In genomic region chr11:46674463-46675287, GRCh38 we compare ENCODE assay signal across 8 cellular contexts. TPM values are rescaled to one million over a fixed set of nuclear protein-coding genes. Genes with fewer than 3 reads are reported as not detected.
DNase-seq lines count a peak whose midpoint lies in the region; ATAC-seq and TF ChIP-seq lines count a peak whose summit lies in the region.

No MANE protein-coding gene starts in this region.

- peaks cover 0 to 15% of the 10 kb centered on the region in 2 experiments; a peak in 1 of 4 replicates for H3K4me1 ChIP-seq in SK-N-SH (ENCODE audit: control insufficient read depth in 1 of 2, insufficient read depth in 2 of 2, low read depth in 1 of 2, low read length in 1 of 2)
- peaks cover 2 to 4% of the 10 kb centered on the region in 2 donors for H3K4me1 ChIP-seq in neuronal stem cell (ENCODE audit: control insufficient read depth in 2 of 2, insufficient read depth in 1 of 2, low read depth in 1 of 2, low read length in 2 of 2)

- no peaks in the 10 kb centered on the region for H3K79me2 ChIP-seq in SK-N-SH (ENCODE audit: insufficient read depth)

- H3K14ac ChIP-seq in neuronal stem cell (ENCODE audit: low read length), result no peak overlapping the region

- H2BK15ac ChIP-seq in neuronal stem cell (ENCODE audit: low read length), result no peak overlapping the region

- DNase-seq in GM13976 (ENCODE audit: low spot score) (peak; percentile 45), SK-N-SH (peak; percentile 58), epithelial cell of prostate (ENCODE audit: low read depth, low spot score) (no peak), neuronal stem cell (ENCODE audit: low spot score) (peak; percentile 8), amniotic stem cell (lab: John Stamatoyannopoulos, UW) (no peak), NCI-H2029 treated with DMSO at 0.1 percent for 48 hours (lab: John Stamatoyannopoulos, UW) (no peak)

- TF ChIP-seq RAD21 in SK-N-SH (IDR thresholded peaks at IDR 0.05; ENCODE audit: low read length), result no peak

- peaks cover 7% of the 10 kb centered on the region for H3F3A ChIP-seq in SK-N-SH (replicated peaks; ENCODE audit: insufficient read depth)

- peaks cover 5% of the 10 kb centered on the region for H3K79me1 ChIP-seq in neuronal stem cell (ENCODE audit: low read depth, low read length)

- no peak for TF ChIP-seq EP300 in SK-N-SH (IDR thresholded peaks at IDR 0.05; ENCODE audit: borderline replicate concordance in 1 of 2, low read depth in 1 of 2, low read length in 1 of 2)

- no peak overlapping the region for H3K18ac ChIP-seq in neuronal stem cell (ENCODE audit: low read length)

- H3K9me2 ChIP-seq in SK-N-SH, result no peaks in the 10 kb centered on the region

- H3K27ac ChIP-seq in SK-N-SH (ENCODE audit: low read depth in 2 of 2, low read length in 1 of 2) (peak overlapping the region; percentile 18 to 62; a peak in 2 of 4 replicates), epithelial cell of prostate (peak overlapping the region; percentile 70), neuronal stem cell (replicated peaks; ENCODE audit: low read length) (no peak overlapping the region)

- no peak overlapping the region for H2BK120ac ChIP-seq in neuronal stem cell (ENCODE audit: low read depth, low read length)

- TF ChIP-seq CTCF in GM13976 (IDR thresholded peaks at IDR 0.05; ENCODE audit: borderline replicate concordance, control extremely low read depth, extremely low read depth, insufficient read depth, missing control alignments) (no peak), SK-N-SH (IDR thresholded peaks at IDR 0.05) (no peak)

- H4K20me1 ChIP-seq in SK-N-SH (ENCODE audit: insufficient read depth), result no peaks in the 10 kb centered on the region

- H2AFZ ChIP-seq in SK-N-SH (ENCODE audit: low read depth) (no peak overlapping the region), neuronal stem cell (ENCODE audit: low read length) (no peak overlapping the region)

- H4K91ac ChIP-seq in neuronal stem cell (ENCODE audit: low read depth, low read length, poor library complexity), result no peak overlapping the region

- POLR2A ChIA-PET in SK-N-SH (lab: Yijun Ruan, JAX), result interaction anchor here (0.8 to 1.5 kb wide), 2 partner anchors 14 to 16 kb away, joined by 3 read pairs; no protein-coding TSS in a partner anchor

- H3K9ac ChIP-seq in SK-N-SH, result no peak overlapping the region
- peak overlapping the region; percentile 73 for H3K9ac ChIP-seq in neuronal stem cell (ENCODE audit: low read depth, low read length, poor library complexity)

- no peak overlapping the region for H4K8ac ChIP-seq in neuronal stem cell (ENCODE audit: low read depth, low read length)

- H2AK5ac ChIP-seq in neuronal stem cell (ENCODE audit: low read depth, low read length), result no peak overlapping the region

- 83% methylated on average over 12 of the region's 12 CpGs for WGBS in SK-N-SH (ENCODE audit: low lambda C conversion rate)
- WGBS in neuronal stem cell (ENCODE audit: extremely low coverage in 2 of 2, insufficient read length in 2 of 2, insufficient replicate concordance in 1 of 2), 2 donors, result no CpG with 5 or more reads among the region's 12 CpGs

- H3K23ac ChIP-seq in neuronal stem cell (ENCODE audit: low read depth, low read length, poor library complexity), result no peak overlapping the region

- H3K4me2 ChIP-seq in SK-N-SH (no peak overlapping the region), neuronal stem cell (ENCODE audit: insufficient read depth, low read length, poor library complexity, severe bottlenecking) (no peak overlapping the region)

- H3K36me3 ChIP-seq in SK-N-SH (replicated peaks in 1 of 2; ENCODE audit: control insufficient read depth in 1 of 2, insufficient read depth in 2 of 2, low read length in 1 of 2) (peaks cover 29 to 59% of the 10 kb centered on the region in 2 experiments), neuronal stem cell (replicated peaks in 1 of 2; ENCODE audit: control insufficient read depth in 2 of 2, insufficient read depth in 2 of 2, low read length in 2 of 2) (peaks cover 32 to 70% of the 10 kb centered on the region in 2 donors)

- ATAC-seq in HG03196 (IDR thresholded peaks at IDR 0.05; ENCODE audit: unreplicated experiment) (no peak), GM21529 (IDR thresholded peaks at IDR 0.05; ENCODE audit: unreplicated experiment) (no peak)

- CTCF ChIA-PET in SK-N-SH (lab: Yijun Ruan, JAX), result interaction anchor here (0.7 to 1.4 kb wide), 5 partner anchors 9 to 285 kb away, joined by 3 to 5 read pairs (median 4); no protein-coding TSS in a partner anchor

- no peak overlapping the region for H3K4ac ChIP-seq in neuronal stem cell (ENCODE audit: low read length)

- no peak overlapping the region for H2BK5ac ChIP-seq in neuronal stem cell (ENCODE audit: low read length)

- H3K27me3 ChIP-seq in SK-N-SH (ENCODE audit: insufficient read depth) (no peaks in the 10 kb centered on the region), neuronal stem cell (ENCODE audit: control insufficient read depth in 3 of 3, insufficient read depth in 3 of 3, low read depth in 1 of 3, low read length in 3 of 3) (no peaks in the 10 kb centered on the region)

- H2BK12ac ChIP-seq in neuronal stem cell (ENCODE audit: low read length), result no peak overlapping the region

- H3K9me3 ChIP-seq in SK-N-SH, result no peaks in the 10 kb centered on the region
- H3K9me3 ChIP-seq in neuronal stem cell (replicated peaks in 1 of 2; ENCODE audit: control insufficient read depth in 2 of 2, insufficient read depth in 1 of 2, low read depth in 1 of 2, low read length in 2 of 2), result no peaks in the 10 kb centered on the region

- in situ Hi-C loops in GM13976 (cut with MboI; ENCODE audit: low sequenced_read_pairs, unreplicated experiment), result no loop called here

- H3K4me3 ChIP-seq in SK-N-SH (ENCODE audit: low read depth in 2 of 2, low read length in 1 of 2) (no peak overlapping the region), neuronal stem cell (ENCODE audit: low read length in 2 of 2) (no peak overlapping the region)

TF ChIP-seq in SK-N-SH, 30 proteins besides CTCF, POLR2A, EP300 and RAD21 (continues in another document):
- no peak for TF ChIP-seq USF1 (IDR thresholded peaks at IDR 0.05; ENCODE audit: borderline replicate concordance, low read depth)
- no peak for TF ChIP-seq REST (IDR thresholded peaks at IDR 0.05; ENCODE audit: low read depth, low read length)
- TF ChIP-seq NRF1 (IDR thresholded peaks at IDR 0.05; ENCODE audit: low read depth, low read length), result no peak
- no peak for TF ChIP-seq EZH2phosphoT487 (IDR thresholded peaks at IDR 0.05; ENCODE audit: borderline replicate concordance, low read depth)
- no peak for TF ChIP-seq GATA2 (CRISPR knock-in tag; IDR thresholded peaks at IDR 0.05)
- TF ChIP-seq POLR2AphosphoS5 (IDR thresholded peaks at IDR 0.05; ENCODE audit: low read depth, low read length), result no peak

RNA-seq across cellular contexts. Expression of gene ARHGAP1, which starts 25.7 kb away (rescaled TPM):
- polyA plus RNA-seq in SK-N-SH (2012; rRNA removed), result 21.3 and 27.1 TPM in 2 replicates
- 15.1 and 19.6 TPM in 2 replicates for polyA plus RNA-seq in SK-N-SH (2012; cell fraction: cytosol; rRNA removed)
- 40.7 and 43.0 TPM in 2 replicates for polyA plus RNA-seq in SK-N-SH (2012; cell fraction: nucleus; rRNA removed)
- polyA plus RNA-seq in neuronal stem cell (2013, experiment 1 of 2), result 14.9 TPM
- 16.1 TPM for polyA plus RNA-seq in neuronal stem cell (2013, experiment 2 of 2)

RNA-seq across cellular contexts. Expression of gene ZNF408, which starts 26.2 kb away (rescaled TPM):
- 5.9 and 7.1 TPM in 2 replicates for polyA plus RNA-seq in SK-N-SH (2012; rRNA removed)
- 3.7 and 5.4 TPM in 2 replicates for polyA plus RNA-seq in SK-N-SH (2012; cell fraction: cytosol; rRNA removed)
- 19.3 and 23.1 TPM in 2 replicates for polyA plus RNA-seq in SK-N-SH (2012; cell fraction: nucleus; rRNA removed)
- polyA plus RNA-seq in neuronal stem cell (2013, experiment 1 of 2), result 4.8 TPM
- polyA plus RNA-seq in neuronal stem cell (2013, experiment 2 of 2), result 5.0 TPM

RNA-seq across cellular contexts. Expression of gene F2, which starts 44.3 kb away (rescaled TPM):
- polyA plus RNA-seq in SK-N-SH (2012; rRNA removed), result 0.07 TPM in 1 of 2 replicates, not detected in the other
- polyA plus RNA-seq in SK-N-SH (2012; cell fraction: cytosol; rRNA removed), result not detected in 2 replicates
- polyA plus RNA-seq in SK-N-SH (2012; cell fraction: nucleus; rRNA removed), result 0.04 TPM in 1 of 2 replicates, not detected in the other
- polyA plus RNA-seq in neuronal stem cell (2013, experiment 1 of 2), result not detected
- polyA plus RNA-seq in neuronal stem cell (2013, experiment 2 of 2), result not detected

RNA-seq across cellular contexts. Expression of gene ATG13, which starts 57.3 kb away (rescaled TPM):
- 39.4 and 52.8 TPM in 2 replicates for polyA plus RNA-seq in SK-N-SH (2012; rRNA removed)
- 28.1 and 34.1 TPM in 2 replicates for polyA plus RNA-seq in SK-N-SH (2012; cell fraction: cytosol; rRNA removed)
- polyA plus RNA-seq in SK-N-SH (2012; cell fraction: nucleus; rRNA removed), result 65.1 and 87.3 TPM in 2 replicates
- polyA plus RNA-seq in neuronal stem cell (2013, experiment 1 of 2), result 51.6 TPM
- 50.8 TPM for polyA plus RNA-seq in neuronal stem cell (2013, experiment 2 of 2)

RNA-seq across cellular contexts. Expression of gene HARBI1, which starts 57.6 kb away (rescaled TPM):
- 2.4 and 3.3 TPM in 2 replicates for polyA plus RNA-seq in SK-N-SH (2012; rRNA removed)
- 2.7 and 3.3 TPM in 2 replicates for polyA plus RNA-seq in SK-N-SH (2012; cell fraction: cytosol; rRNA removed)
- 1.5 and 2.3 TPM in 2 replicates for polyA plus RNA-seq in SK-N-SH (2012; cell fraction: nucleus; rRNA removed)
- polyA plus RNA-seq in neuronal stem cell (2013, experiment 1 of 2), result 2.9 TPM
- polyA plus RNA-seq in neuronal stem cell (2013, experiment 2 of 2), result 3.3 TPM

Comparison
In these comparisons a context has a peak if more than half of its experiments do, and no peak if none do; other contexts are left out.
1. DNase-seq: peak in GM13976 (single experiment), SK-N-SH (single experiment) and neuronal stem cell (single experiment); none in epithelial cell of prostate (single experiment), amniotic stem cell (single experiment) and NCI-H2029 treated with DMSO at 0.1 percent for 48 hours (single experiment).